Comparison of ENCODE assay signal across 13 cellular contexts in genomic region chr6:169008641-169009040, GRCh38.
DNase-seq lines count a peak whose midpoint lies in the region; ATAC-seq and TF ChIP-seq lines count a peak whose summit lies in the region.
"Had no signal": no experiment of that assay in that cellular context is flagged by ENCODE, and none has a peak within 500 bp of the region (broad histone marks: within the 10 kb centered on the region; RNA-seq: fewer than 3 reads in every experiment).

No MANE protein-coding gene starts in this region.

- H2BK120ac ChIP-seq in mesenchymal stem cell (ENCODE audit: low read depth, low read length): no peak overlapping the region

- H2BK15ac ChIP-seq in mesenchymal stem cell (ENCODE audit: low read depth, poor library complexity, severe bottlenecking): no peak overlapping the region

- H3K27ac Mint-ChIP-seq in WTC11: no peak overlapping the region
- H3K27ac Mint-ChIP-seq: activated naive CD8-positive, alpha-beta T cell had no signal

- H3K9me3 ChIP-seq in parathyroid adenoma (ENCODE audit: control insufficient read depth, low read length) (no peaks in the 10 kb centered on the region), mesenchymal stem cell (ENCODE audit: control insufficient read depth, low read length) (no peaks in the 10 kb centered on the region)
- H3K9me3 ChIP-seq: prostate gland, uterus had no signal

- POLR2A ChIA-PET in WTC11 (lab: Charles Lee): no interaction called here

- H4K8ac ChIP-seq in mesenchymal stem cell (ENCODE audit: low read length): no peak overlapping the region

- no peaks in the 10 kb centered on the region for H3K27me3 ChIP-seq in parathyroid adenoma (ENCODE audit: control insufficient read depth, insufficient read depth, low read length)
- no peaks in the 10 kb centered on the region for H3K27me3 ChIP-seq in mesenchymal stem cell (ENCODE audit: control insufficient read depth in 1 of 2, insufficient read depth in 1 of 2, low read length in 2 of 2)
- H3K27me3 ChIP-seq: uterus had no signal

- 76% methylated on average over 1 of the region's 3 CpGs for WGBS in mesenchymal stem cell

- TF ChIP-seq CTCF in WTC11 (IDR thresholded peaks at IDR 0.05): no peak
- TF ChIP-seq CTCF in parathyroid adenoma (IDR thresholded peaks at IDR 0.05): peak; percentile 13

- no peak overlapping the region for H3K9ac ChIP-seq in parathyroid adenoma
- H3K9ac ChIP-seq in mesenchymal stem cell (ENCODE audit: low read length): no peak overlapping the region

- DNase-seq in NCI-H1417 (lab: John Stamatoyannopoulos, UW) (peak in 2 of 3 experiments; percentile 52 to 56), NCI-H1417 treated with DMSO at 0.1 percent for 48 hours (lab: John Stamatoyannopoulos, UW) (no peak), NCI-H2107 treated with DMSO at 0.1 percent for 48 hours (lab: John Stamatoyannopoulos, UW; ENCODE audit: unreplicated experiment) (peak; percentile 89), WTC11 (ENCODE audit: low spot score) (no peak), mesenchymal stem cell (no peak)
- DNase-seq: cerebellar nuclear complex, NCI-H1930, uterus had no signal

- H3K4me1 ChIP-seq in parathyroid adenoma: no peaks in the 10 kb centered on the region
- H3K4me1 ChIP-seq in mesenchymal stem cell (ENCODE audit: control insufficient read depth, insufficient read depth, low read depth, low read length): no peaks in the 10 kb centered on the region
- H3K4me1 ChIP-seq: prostate gland, uterus had no signal

- no peak overlapping the region for H3K14ac ChIP-seq in mesenchymal stem cell (ENCODE audit: low read length in 2 of 2)

- H3K4me3 ChIP-seq in parathyroid adenoma (ENCODE audit: low read depth, low read length): no peak overlapping the region
- H3K4me3 ChIP-seq in mesenchymal stem cell (ENCODE audit: insufficient read depth in 1 of 2, low read depth in 1 of 2, low read length in 2 of 2): no peak overlapping the region
- H3K4me3 ChIP-seq: prostate gland, uterus had no signal

- CTCF ChIA-PET in WTC11 (lab: Charles Lee): interaction anchor here (0.7 to 1.4 kb wide), 2 partner anchors 11 to 52 kb away, joined by 3 to 4 read pairs; no protein-coding TSS in a partner anchor

- H3K79me2 ChIP-seq in parathyroid adenoma: no peaks in the 10 kb centered on the region

- no peak overlapping the region for H2BK12ac ChIP-seq in mesenchymal stem cell (ENCODE audit: low read length in 2 of 2)

- H3K36me3 ChIP-seq in parathyroid adenoma (ENCODE audit: control insufficient read depth, insufficient read depth, low read length): no peaks in the 10 kb centered on the region
- no peaks in the 10 kb centered on the region for H3K36me3 ChIP-seq in mesenchymal stem cell (ENCODE audit: control insufficient read depth in 1 of 2, insufficient read depth in 2 of 2, low read depth in 1 of 2, low read length in 2 of 2)
- H3K36me3 ChIP-seq: prostate gland, uterus had no signal

- H2AK5ac ChIP-seq in mesenchymal stem cell (ENCODE audit: low read length, severe bottlenecking): no peak overlapping the region

- H3K4ac ChIP-seq in mesenchymal stem cell (ENCODE audit: low read depth in 1 of 2, low read length in 2 of 2): no peak overlapping the region

- no peak overlapping the region for H4K91ac ChIP-seq in mesenchymal stem cell (ENCODE audit: low read length)

- ATAC-seq in WTC11: peak; percentile 79
- no peak for ATAC-seq in HG03354 (IDR thresholded peaks at IDR 0.05; ENCODE audit: poor library complexity, severe bottlenecking, unreplicated experiment)
- ATAC-seq in HG03571 (IDR thresholded peaks at IDR 0.05; ENCODE audit: unreplicated experiment): no peak

- H3K4me1 Mint-ChIP-seq in WTC11: peaks cover 46% of the 10 kb centered on the region

- peaks cover 20% of the 10 kb centered on the region for H3K27me3 Mint-ChIP-seq in WTC11 (ENCODE audit: low read depth)

- H3K4me2 ChIP-seq in parathyroid adenoma (ENCODE audit: low read length) (no peak overlapping the region), mesenchymal stem cell (ENCODE audit: low read length, poor library complexity, severe bottlenecking) (no peak overlapping the region)

- H3K79me1 ChIP-seq in mesenchymal stem cell (replicated peaks; ENCODE audit: low read length, poor library complexity, severe bottlenecking): no peaks in the 10 kb centered on the region

- H3K9me3 Mint-ChIP-seq in WTC11: peaks cover 59% of the 10 kb centered on the region

- H3K23ac ChIP-seq in mesenchymal stem cell (ENCODE audit: low read length in 2 of 2): no peak overlapping the region

- no peak overlapping the region for H2BK5ac ChIP-seq in mesenchymal stem cell (ENCODE audit: low read depth, low read length, poor library complexity, severe bottlenecking)

- H3K27ac ChIP-seq in parathyroid adenoma (no peak overlapping the region), mesenchymal stem cell (ENCODE audit: low read length, poor library complexity, severe bottlenecking) (no peak overlapping the region)
- H3K27ac ChIP-seq: prostate gland, uterus had no signal

- H2AFZ ChIP-seq in parathyroid adenoma (no peak overlapping the region), mesenchymal stem cell (ENCODE audit: low read depth, low read length) (no peak overlapping the region)

- peaks cover 42% of the 10 kb centered on the region for H3K36me3 Mint-ChIP-seq in WTC11
- H3K36me3 Mint-ChIP-seq: activated naive CD8-positive, alpha-beta T cell had no signal

- no peak overlapping the region for H3K18ac ChIP-seq in mesenchymal stem cell (ENCODE audit: low read depth in 1 of 2, low read length in 2 of 2)

- H3K4me3 Mint-ChIP-seq in WTC11: no peak overlapping the region
- H3K4me3 Mint-ChIP-seq: activated naive CD8-positive, alpha-beta T cell had no signal

TF ChIP-seq in WTC11, 78 proteins besides CTCF, POLR2A, EP300 and RAD21 (continues in another document):
- TF ChIP-seq ELF4 (CRISPR knock-in tag; IDR thresholded peaks at IDR 0.05; ENCODE audit: low read depth): no peak
- TF ChIP-seq NFE2L1 (CRISPR knock-in tag; IDR thresholded peaks at IDR 0.05): no peak
- TF ChIP-seq HMGXB4 (CRISPR knock-in tag; IDR thresholded peaks at IDR 0.05): no peak
- no peak for TF ChIP-seq TEAD1 (CRISPR knock-in tag; IDR thresholded peaks at IDR 0.05)
- TF ChIP-seq MAX (CRISPR knock-in tag; IDR thresholded peaks at IDR 0.05): no peak
- TF ChIP-seq FOXJ3 (CRISPR knock-in tag; IDR thresholded peaks at IDR 0.05; ENCODE audit: borderline replicate concordance): no peak
- TF ChIP-seq FOXP4 (CRISPR knock-in tag; IDR thresholded peaks at IDR 0.05): no peak
- no peak for TF ChIP-seq ETV6 (CRISPR knock-in tag; IDR thresholded peaks at IDR 0.05)
- no peak for TF ChIP-seq OVOL2 (CRISPR knock-in tag; IDR thresholded peaks at IDR 0.05; ENCODE audit: borderline replicate concordance)
- TF ChIP-seq NFATC4 (CRISPR knock-in tag; IDR thresholded peaks at IDR 0.05): no peak
- no peak for TF ChIP-seq MXD4 (CRISPR knock-in tag; IDR thresholded peaks at IDR 0.05; ENCODE audit: borderline replicate concordance)
- no peak for TF ChIP-seq E2F5 (CRISPR knock-in tag; IDR thresholded peaks at IDR 0.05)
- no peak for TF ChIP-seq FOXP1 (CRISPR knock-in tag; IDR thresholded peaks at IDR 0.05; ENCODE audit: borderline replicate concordance)
- no peak for TF ChIP-seq ZNF219 (CRISPR knock-in tag; IDR thresholded peaks at IDR 0.05; ENCODE audit: borderline replicate concordance)
- no peak for TF ChIP-seq ZNF317 (CRISPR knock-in tag; IDR thresholded peaks at IDR 0.05; ENCODE audit: borderline replicate concordance, low read depth)

Comparison
In these comparisons a context has a peak if more than half of its experiments do, and no peak if none do; other contexts are left out.
1. DNase-seq: peak in NCI-H1417 (2 of 3) and NCI-H2107 treated with DMSO at 0.1 percent for 48 hours (single experiment); none in NCI-H1417 treated with DMSO at 0.1 percent for 48 hours (single experiment), WTC11 (single experiment) and mesenchymal stem cell (single experiment).